Comparison of ENCODE assay signal across 1 cellular context in the genomic region with DNA sequence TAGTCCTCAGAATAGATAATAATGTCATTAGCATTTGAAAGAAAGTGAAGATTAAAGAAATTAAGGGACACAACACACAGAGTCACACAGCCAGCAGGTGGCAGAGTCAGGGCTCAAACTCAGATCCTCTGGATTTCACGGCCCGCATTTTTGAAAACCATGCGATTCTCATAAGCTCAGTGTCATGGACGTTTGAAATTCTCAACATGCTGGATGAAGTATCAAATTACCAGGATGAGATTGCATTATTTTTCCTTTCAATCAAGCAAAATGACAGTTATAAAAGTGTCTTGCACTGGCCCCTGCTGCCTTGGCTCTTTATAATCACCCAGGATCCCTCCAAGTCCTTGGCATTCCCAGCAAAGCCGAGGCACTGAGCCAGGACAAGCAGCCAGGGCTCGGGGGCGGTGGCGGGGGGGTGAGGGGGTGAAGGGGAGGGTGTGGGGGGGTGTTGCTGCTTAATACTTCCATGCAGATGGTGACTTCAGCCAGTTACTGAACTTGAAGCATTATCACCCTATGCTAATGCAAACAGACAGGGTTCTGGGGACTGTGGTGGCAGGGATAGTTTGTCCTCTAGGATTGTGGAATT.
TF ChIP-seq lines count a peak whose summit lies in the region.

No MANE protein-coding gene starts in this region.

TF ChIP-seq in Ishikawa, 13 proteins besides CTCF, POLR2A, EP300 and RAD21 (continued from another document):
- TF ChIP-seq, protein P1, sequence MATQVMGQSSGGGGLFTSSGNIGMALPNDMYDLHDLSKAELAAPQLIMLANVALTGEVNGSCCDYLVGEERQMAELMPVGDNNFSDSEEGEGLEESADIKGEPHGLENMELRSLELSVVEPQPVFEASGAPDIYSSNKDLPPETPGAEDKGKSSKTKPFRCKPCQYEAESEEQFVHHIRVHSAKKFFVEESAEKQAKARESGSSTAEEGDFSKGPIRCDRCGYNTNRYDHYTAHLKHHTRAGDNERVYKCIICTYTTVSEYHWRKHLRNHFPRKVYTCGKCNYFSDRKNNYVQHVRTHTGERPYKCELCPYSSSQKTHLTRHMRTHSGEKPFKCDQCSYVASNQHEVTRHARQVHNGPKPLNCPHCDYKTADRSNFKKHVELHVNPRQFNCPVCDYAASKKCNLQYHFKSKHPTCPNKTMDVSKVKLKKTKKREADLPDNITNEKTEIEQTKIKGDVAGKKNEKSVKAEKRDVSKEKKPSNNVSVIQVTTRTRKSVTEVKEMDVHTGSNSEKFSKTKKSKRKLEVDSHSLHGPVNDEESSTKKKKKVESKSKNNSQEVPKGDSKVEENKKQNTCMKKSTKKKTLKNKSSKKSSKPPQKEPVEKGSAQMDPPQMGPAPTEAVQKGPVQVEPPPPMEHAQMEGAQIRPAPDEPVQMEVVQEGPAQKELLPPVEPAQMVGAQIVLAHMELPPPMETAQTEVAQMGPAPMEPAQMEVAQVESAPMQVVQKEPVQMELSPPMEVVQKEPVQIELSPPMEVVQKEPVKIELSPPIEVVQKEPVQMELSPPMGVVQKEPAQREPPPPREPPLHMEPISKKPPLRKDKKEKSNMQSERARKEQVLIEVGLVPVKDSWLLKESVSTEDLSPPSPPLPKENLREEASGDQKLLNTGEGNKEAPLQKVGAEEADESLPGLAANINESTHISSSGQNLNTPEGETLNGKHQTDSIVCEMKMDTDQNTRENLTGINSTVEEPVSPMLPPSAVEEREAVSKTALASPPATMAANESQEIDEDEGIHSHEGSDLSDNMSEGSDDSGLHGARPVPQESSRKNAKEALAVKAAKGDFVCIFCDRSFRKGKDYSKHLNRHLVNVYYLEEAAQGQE (IDR thresholded peaks at IDR 0.05; ENCODE audit: low read depth), result no peak
- no peak for TF ChIP-seq CREB1 (IDR thresholded peaks at IDR 0.05; ENCODE audit: low read depth)
- TF ChIP-seq, protein P2, sequence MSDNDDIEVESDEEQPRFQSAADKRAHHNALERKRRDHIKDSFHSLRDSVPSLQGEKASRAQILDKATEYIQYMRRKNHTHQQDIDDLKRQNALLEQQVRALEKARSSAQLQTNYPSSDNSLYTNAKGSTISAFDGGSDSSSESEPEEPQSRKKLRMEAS (IDR thresholded peaks at IDR 0.05), result peak; percentile 37
